ENCODE assay signal across 6 cellular contexts in the genomic region with DNA sequence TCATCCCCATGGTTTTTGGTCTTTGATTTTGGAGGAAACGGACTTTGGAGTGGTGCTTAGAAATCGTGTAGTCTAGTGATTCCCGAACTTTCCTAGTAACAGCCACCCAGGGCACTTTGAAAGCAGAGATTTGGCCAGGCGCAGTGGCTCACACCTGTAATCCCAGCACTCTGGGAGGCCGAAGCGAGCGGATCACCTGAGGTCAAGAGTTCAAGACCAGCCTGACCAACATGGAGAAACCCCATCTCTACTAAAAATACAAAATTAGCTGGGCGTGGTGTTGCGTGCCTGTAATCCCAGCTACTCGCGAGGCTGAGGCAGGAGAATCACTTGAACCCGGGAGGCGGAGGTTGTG. TPM values are rescaled to one million over a fixed set of nuclear protein-coding genes. Genes with fewer than 3 reads are reported as not detected.
DNase-seq lines count a peak whose midpoint lies in the region; ATAC-seq and TF ChIP-seq lines count a peak whose summit lies in the region.
"Not testable (repeated sequence)": the region's sequence is repeated elsewhere in the genome, so short reads cannot be mapped to it uniquely, and the experiment has no call there.

No MANE protein-coding gene starts in this region.

- H3K4me3 Mint-ChIP-seq in activated naive CD8-positive, alpha-beta T cell: peak overlapping the region; percentile 100
- peak overlapping the region; percentile 92 for H3K4me3 Mint-ChIP-seq in stimulated activated effector memory CD8-positive, alpha-beta T cell treated with anti-CD3 and anti-CD28 coated beads, Interleukin-12 subunit alpha, Interleukin-12 subunit beta, amount 100 ng/mL, for 72 hours

- not testable (repeated sequence) for TF ChIP-seq CTCF in C4-2B (conservative IDR thresholded peaks at IDR 0.05)

- peak overlapping the region; percentile 94 for H3K27ac ChIP-seq in C4-2B
- H3K27ac ChIP-seq in esophagus (ENCODE audit: low read depth in 2 of 2, low read length in 1 of 2): peak overlapping the region; percentile 99 to 100

- not testable (repeated sequence) for H3K27me3 ChIP-seq in NT2/D1 (ENCODE audit: insufficient read depth, insufficient read length); esophagus (ENCODE audit: control insufficient read depth in 1 of 2, insufficient read depth in 2 of 2, low read length in 2 of 2); mononuclear cell (ENCODE audit: insufficient read depth, low read length)

- ATAC-seq in stimulated activated effector memory CD8-positive, alpha-beta T cell treated with anti-CD3 and anti-CD28 coated beads, Interleukin-12 subunit alpha, Interleukin-12 subunit beta, amount 100 ng/mL, for 72 hours: not testable (repeated sequence)

- H3K27me3 Mint-ChIP-seq in activated naive CD8-positive, alpha-beta T cell: not testable (repeated sequence)

- H3K4me1 Mint-ChIP-seq in activated naive CD8-positive, alpha-beta T cell (ENCODE audit: low read depth): peaks cover 29% of the 10 kb centered on the region
- H3K4me1 Mint-ChIP-seq in stimulated activated effector memory CD8-positive, alpha-beta T cell treated with anti-CD3 and anti-CD28 coated beads, Interleukin-12 subunit alpha, Interleukin-12 subunit beta, amount 100 ng/mL, for 72 hours: peaks cover 32% of the 10 kb centered on the region

- H3K9me3 Mint-ChIP-seq in activated naive CD8-positive, alpha-beta T cell (ENCODE audit: low read depth); stimulated activated effector memory CD8-positive, alpha-beta T cell treated with anti-CD3 and anti-CD28 coated beads, Interleukin-12 subunit alpha, Interleukin-12 subunit beta, amount 100 ng/mL, for 72 hours: not testable (repeated sequence)

- H3K4me3 ChIP-seq in NT2/D1 (ENCODE audit: insufficient read length, low read depth) (peak overlapping the region; percentile 87), esophagus (ENCODE audit: low read depth in 1 of 2, low read length in 2 of 2) (peak overlapping the region in 1 of 2 donors; percentile 81), mononuclear cell (ENCODE audit: low read length) (peak overlapping the region; percentile 82)

- H3K4me1 ChIP-seq in NT2/D1 (ENCODE audit: insufficient read depth, insufficient read length); esophagus (ENCODE audit: control insufficient read depth in 2 of 2, insufficient read depth in 2 of 2, low read length in 1 of 2): not testable (repeated sequence)
- H3K4me1 ChIP-seq in mononuclear cell (ENCODE audit: insufficient read depth, low read length): peaks cover 41% of the 10 kb centered on the region

- H3K36me3 ChIP-seq in NT2/D1 (ENCODE audit: insufficient read depth, insufficient read length, low read length) (peaks cover 66% of the 10 kb centered on the region), esophagus (ENCODE audit: control insufficient read depth in 2 of 2, insufficient read depth in 2 of 2, low read length in 1 of 2) (peaks cover 4 to 35% of the 10 kb centered on the region in 2 donors)

- not testable (repeated sequence) for H3K9me3 ChIP-seq in NT2/D1 (ENCODE audit: insufficient read depth, low read length); esophagus (ENCODE audit: control insufficient read depth in 2 of 2, insufficient read depth in 1 of 2, low read depth in 1 of 2, low read length in 1 of 2); mononuclear cell (ENCODE audit: low read depth, low read length)

- WGBS in esophagus, 2 donors: 77 to 82% methylated on average over 13 of the region's 13 CpGs

- H3K36me3 Mint-ChIP-seq in activated naive CD8-positive, alpha-beta T cell: peaks cover 12% of the 10 kb centered on the region
- peaks cover 78% of the 10 kb centered on the region for H3K36me3 Mint-ChIP-seq in stimulated activated effector memory CD8-positive, alpha-beta T cell treated with anti-CD3 and anti-CD28 coated beads, Interleukin-12 subunit alpha, Interleukin-12 subunit beta, amount 100 ng/mL, for 72 hours

- H3K9ac ChIP-seq in NT2/D1 (ENCODE audit: insufficient read length, low read depth): peak overlapping the region; percentile 88

- H3K27ac Mint-ChIP-seq in activated naive CD8-positive, alpha-beta T cell: peak overlapping the region; percentile 100
- H3K27ac Mint-ChIP-seq in stimulated activated effector memory CD8-positive, alpha-beta T cell treated with anti-CD3 and anti-CD28 coated beads, Interleukin-12 subunit alpha, Interleukin-12 subunit beta, amount 100 ng/mL, for 72 hours: peak overlapping the region; percentile 98

- DNase-seq in NT2/D1 (ENCODE audit: low read depth, low spot score); stimulated activated effector memory CD8-positive, alpha-beta T cell treated with anti-CD3 and anti-CD28 coated beads, Interleukin-12 subunit alpha, Interleukin-12 subunit beta, amount 100 ng/mL, for 72 hours (ENCODE audit: low spot score in 2 of 2): not testable (repeated sequence)

RNA-seq across cellular contexts. Expression of a gene that starts 1.2 kb away (rescaled TPM):
- polyA plus RNA-seq in esophagus: 100 to 1,000 TPM; 151 to 163 TPM
- 61.7 TPM for total RNA-seq in mononuclear cell

RNA-seq across cellular contexts. Expression of a gene that starts 1.3 kb away (rescaled TPM):
- polyA plus RNA-seq in esophagus: 10 to 100 TPM; 50.6 to 70.3 TPM
- 6.1 TPM for total RNA-seq in mononuclear cell

RNA-seq across cellular contexts. Expression of a gene that starts 24.5 kb away (rescaled TPM):
- 1 to 10 TPM; 2.4 to 3.8 TPM for polyA plus RNA-seq in esophagus
- total RNA-seq in mononuclear cell: 2.3 TPM

RNA-seq across cellular contexts. Expression of a gene that starts 26.6 kb away (rescaled TPM):
- 100 to 1,000 TPM; 517 to 730 TPM for polyA plus RNA-seq in esophagus
- 55.3 TPM for total RNA-seq in mononuclear cell

RNA-seq across cellular contexts. Expression of a gene that starts 28.2 kb away (rescaled TPM):
- 10 to 100 TPM; 41.8 to 44.4 TPM for polyA plus RNA-seq in esophagus
- total RNA-seq in mononuclear cell: 34.0 TPM
